ENCODE assay signal across 3 cellular contexts in genomic region chr19:38592940-38593339, GRCh38.
TF ChIP-seq lines count a peak whose summit lies in the region.

No MANE protein-coding gene starts in this region.

TF ChIP-seq in A549, 52 proteins besides CTCF, POLR2A, EP300 and RAD21:
- TF ChIP-seq RFX5 (IDR thresholded peaks at IDR 0.05) (no peak), JUN (IDR thresholded peaks at IDR 0.05) (no peak), SREBF2 (IDR thresholded peaks at IDR 0.05) (no peak), NR3C1 (IDR thresholded peaks at IDR 0.05) (no peak), ZNF302 (CRISPR knock-in tag; IDR thresholded peaks at IDR 0.05) (no peak), CHD2 (IDR thresholded peaks at IDR 0.05; ENCODE audit: low read length, partially characterized antibody) (no peak), USF2 (IDR thresholded peaks at IDR 0.05) (no peak), JUNB (IDR thresholded peaks at IDR 0.05) (no peak), KDM5A (IDR thresholded peaks at IDR 0.05) (no peak), MAFK (IDR thresholded peaks at IDR 0.05; ENCODE audit: partially characterized antibody) (no peak), KDM1A (IDR thresholded peaks at IDR 0.05; ENCODE audit: low read depth) (no peak), CEBPB (IDR thresholded peaks at IDR 0.05) (no peak), FOSB (CRISPR knock-in tag; IDR thresholded peaks at IDR 0.05) (no peak), HOXB5 (CRISPR knock-in tag; IDR thresholded peaks at IDR 0.05) (no peak), CHD4 (IDR thresholded peaks at IDR 0.05; ENCODE audit: borderline replicate concordance) (no peak), PHF8 (IDR thresholded peaks at IDR 0.05; ENCODE audit: borderline replicate concordance, low read depth) (no peak), HOXB13 (CRISPR knock-in tag; IDR thresholded peaks at IDR 0.05; ENCODE audit: low read depth) (no peak)

TF ChIP-seq in GM23338, 12 proteins besides CTCF, POLR2A, EP300 and RAD21:
- TF ChIP-seq NANOG (IDR thresholded peaks at IDR 0.05; ENCODE audit: borderline replicate concordance) (no peak), STAT1 (IDR thresholded peaks at IDR 0.05; ENCODE audit: unreplicated experiment) (no peak), EZH2phosphoT487 (IDR thresholded peaks at IDR 0.05; ENCODE audit: unreplicated experiment) (no peak), REST (IDR thresholded peaks at IDR 0.05; ENCODE audit: unreplicated experiment) (no peak), ETS1 (IDR thresholded peaks at IDR 0.05) (no peak), CREB1 (CRISPR knock-in tag; IDR thresholded peaks at IDR 0.05; ENCODE audit: low read depth) (no peak), ZNF331 (CRISPR knock-in tag; IDR thresholded peaks at IDR 0.05; ENCODE audit: low read depth) (no peak), JUNB (IDR thresholded peaks at IDR 0.05; ENCODE audit: unreplicated experiment) (no peak)

TF ChIP-seq in GM12878, 131 proteins besides CTCF, POLR2A, EP300 and RAD21:
- no peak for TF ChIP-seq MXI1 (IDR thresholded peaks at IDR 0.05; ENCODE audit: low read depth, low read length)
- TF ChIP-seq REST (IDR thresholded peaks at IDR 0.05; ENCODE audit: low read depth, low read length), result no peak
- TF ChIP-seq STAT1 (conservative IDR thresholded peaks at IDR 0.05), result no peak
- TF ChIP-seq JUNB (IDR thresholded peaks at IDR 0.05), result no peak
- no peak for TF ChIP-seq ZNF207 (IDR thresholded peaks at IDR 0.05; ENCODE audit: borderline replicate concordance)
- TF ChIP-seq CHD2 (IDR thresholded peaks at IDR 0.05; ENCODE audit: borderline replicate concordance, low read depth, low read length), result no peak
- no peak for TF ChIP-seq TCF3 (IDR thresholded peaks at IDR 0.05; ENCODE audit: borderline replicate concordance, insufficient read depth, low read depth, low read length)
- no peak for TF ChIP-seq MYB (IDR thresholded peaks at IDR 0.05; ENCODE audit: borderline replicate concordance, low read depth, low read length)
- TF ChIP-seq GATAD2B (conservative IDR thresholded peaks at IDR 0.05; ENCODE audit: low read depth), result no peak
- TF ChIP-seq SRF (IDR thresholded peaks at IDR 0.05; ENCODE audit: low read depth in 2 of 2, low read length in 2 of 2), result no peak
- TF ChIP-seq USF2 (IDR thresholded peaks at IDR 0.05; ENCODE audit: borderline replicate concordance, low read depth, low read length), result no peak
- TF ChIP-seq PBX3 (IDR thresholded peaks at IDR 0.05; ENCODE audit: insufficient replicate concordance, low read depth, low read length), result no peak
- no peak for TF ChIP-seq NRF1 (conservative IDR thresholded peaks at IDR 0.05; ENCODE audit: low read depth, low read length)
- no peak for TF ChIP-seq YBX1 (IDR thresholded peaks at IDR 0.05)
- TF ChIP-seq RBBP5 (conservative IDR thresholded peaks at IDR 0.05), result no peak
- no peak for TF ChIP-seq PML (IDR thresholded peaks at IDR 0.05; ENCODE audit: low read length)
- TF ChIP-seq RB1 (IDR thresholded peaks at IDR 0.05; ENCODE audit: borderline replicate concordance), result no peak
- no peak for TF ChIP-seq NFYA (IDR thresholded peaks at IDR 0.05; ENCODE audit: borderline replicate concordance, low read depth, low read length)
- no peak for TF ChIP-seq MEF2B (IDR thresholded peaks at IDR 0.05; ENCODE audit: partially characterized antibody, poor library complexity, severe bottlenecking)
